18 cellular contexts compared by ENCODE assay signal in genomic region chr10:6215683-6216484, GRCh38.
"Had no signal": no experiment of that assay in that cellular context is flagged by ENCODE, and none has a peak within 500 bp of the region (broad histone marks: within the 10 kb centered on the region; RNA-seq: fewer than 3 reads in every experiment).

No MANE protein-coding gene starts in this region.

- ATAC-seq: activated CD8-positive, alpha-beta memory T cell treated with anti-CD3 and anti-CD28 coated beads, Interleukin-2, amount 10 ng/mL, durations not matched to agents 7 days and 5 days; left lung; natural killer cell; right cardiac atrium; stimulated activated naive CD8-positive, alpha-beta T cell treated with anti-CD3 and anti-CD28 coated beads, Interleukin-15, amount 100 ng/mL, for 72 hours had no signal

- H3K4me1 ChIP-seq: prostate gland had no signal

- H3K4me1 Mint-ChIP-seq: activated CD8-positive, alpha-beta memory T cell treated with anti-CD3 and anti-CD28 coated beads, Interleukin-2, amount 10 ng/mL, durations not matched to agents 7 days and 5 days; natural killer cell had no signal

- H3K27ac ChIP-seq: left lung, prostate gland, testis had no signal

- H3K27me3 Mint-ChIP-seq: activated CD8-positive, alpha-beta memory T cell treated with anti-CD3 and anti-CD28 coated beads, Interleukin-2, amount 10 ng/mL, durations not matched to agents 7 days and 5 days; activated naive CD8-positive, alpha-beta T cell treated with anti-CD3 and anti-CD28 coated beads for 36 hours; activated T-cell treated with anti-CD3 and anti-CD28 coated beads, Interleukin-2, amount 50 U/mL, for 24 hours; stimulated activated naive CD8-positive, alpha-beta T cell treated with anti-CD3 and anti-CD28 coated beads, Interleukin-15, amount 100 ng/mL, for 72 hours had no signal

- H3K36me3 Mint-ChIP-seq: natural killer cell had no signal

- H3K27me3 ChIP-seq: left lung, testis had no signal

- H3K4me3 ChIP-seq: left lung, prostate gland, testis had no signal

- H3K4me3 Mint-ChIP-seq: activated CD8-positive, alpha-beta memory T cell treated with anti-CD3 and anti-CD28 coated beads, Interleukin-2, amount 10 ng/mL, durations not matched to agents 7 days and 5 days; activated naive CD8-positive, alpha-beta T cell treated with anti-CD3 and anti-CD28 coated beads for 36 hours; activated T-cell treated with anti-CD3 and anti-CD28 coated beads, Interleukin-2, amount 50 U/mL, for 24 hours; natural killer cell; stimulated activated naive CD8-positive, alpha-beta T cell treated with anti-CD3 and anti-CD28 coated beads, Interleukin-15, amount 100 ng/mL, for 72 hours had no signal

- H3K9me3 ChIP-seq: left lung, prostate gland, testis had no signal

- DNase-seq: activated CD4-positive, alpha-beta T cell treated with anti-CD3 and anti-CD28 coated beads, Interleukin-2, amount 50 U/mL, for 4 hours; activated CD8-positive, alpha-beta memory T cell treated with anti-CD3 and anti-CD28 coated beads, Interleukin-2, amount 10 ng/mL, durations not matched to agents 7 days and 5 days; activated gamma-delta T cell; activated naive CD8-positive, alpha-beta T cell treated with anti-CD3 and anti-CD28 coated beads for 36 hours; activated T-cell treated with anti-CD3 and anti-CD28 coated beads, Interleukin-2, amount 50 U/mL, for 24 hours; amygdala; effector memory CD4-positive, alpha-beta T cell; erythroblast; hippocampal formation; left lung; mesendoderm; natural killer cell; occipital lobe; right cardiac atrium; small intestine; stimulated activated naive CD8-positive, alpha-beta T cell treated with anti-CD3 and anti-CD28 coated beads, Interleukin-15, amount 100 ng/mL, for 72 hours; testis had no signal

- H3K9me3 Mint-ChIP-seq: activated naive CD8-positive, alpha-beta T cell treated with anti-CD3 and anti-CD28 coated beads for 36 hours; activated T-cell treated with anti-CD3 and anti-CD28 coated beads, Interleukin-2, amount 50 U/mL, for 24 hours; natural killer cell; stimulated activated naive CD8-positive, alpha-beta T cell treated with anti-CD3 and anti-CD28 coated beads, Interleukin-15, amount 100 ng/mL, for 72 hours had no signal

- H3K27ac Mint-ChIP-seq: activated CD8-positive, alpha-beta memory T cell treated with anti-CD3 and anti-CD28 coated beads, Interleukin-2, amount 10 ng/mL, durations not matched to agents 7 days and 5 days; activated naive CD8-positive, alpha-beta T cell treated with anti-CD3 and anti-CD28 coated beads for 36 hours; natural killer cell; stimulated activated naive CD8-positive, alpha-beta T cell treated with anti-CD3 and anti-CD28 coated beads, Interleukin-15, amount 100 ng/mL, for 72 hours had no signal
